8 cellular contexts compared by ENCODE assay signal in genomic region chr10:68955414-68955785, GRCh38. TPM values are rescaled to one million over a fixed set of nuclear protein-coding genes. Genes with fewer than 3 reads are reported as not detected.
DNase-seq lines count a peak whose midpoint lies in the region; ATAC-seq lines count a peak whose summit lies in the region.

No MANE protein-coding gene starts in this region.

- no peaks in the 10 kb centered on the region for H3K27me3 ChIP-seq in muscle layer of duodenum (ENCODE audit: low read depth, low read length)

- H3K4me1 Mint-ChIP-seq in central memory CD8-positive, alpha-beta T cell: peaks cover 35% of the 10 kb centered on the region

- H3K9me3 ChIP-seq in muscle layer of duodenum (ENCODE audit: control insufficient read depth in 1 of 2, low read length in 2 of 2): no peaks in the 10 kb centered on the region

- H3K4me3 Mint-ChIP-seq in central memory CD8-positive, alpha-beta T cell: peak overlapping the region; percentile 99

- no peaks in the 10 kb centered on the region for H3K27me3 Mint-ChIP-seq in central memory CD8-positive, alpha-beta T cell

- H3K36me3 Mint-ChIP-seq in central memory CD8-positive, alpha-beta T cell (ENCODE audit: insufficient read depth): peaks cover 29% of the 10 kb centered on the region

- peaks cover 0 to 25% of the 10 kb centered on the region in 2 donors for H3K4me1 ChIP-seq in muscle layer of duodenum (ENCODE audit: control insufficient read depth in 1 of 2, insufficient read depth in 2 of 2, low read length in 2 of 2)

- H3K27ac Mint-ChIP-seq in central memory CD8-positive, alpha-beta T cell (ENCODE audit: low read depth): peak overlapping the region; percentile 99

- no peaks in the 10 kb centered on the region for H3K9me3 Mint-ChIP-seq in central memory CD8-positive, alpha-beta T cell

- peak overlapping the region; percentile 93 for H3K27ac ChIP-seq in muscle layer of duodenum (ENCODE audit: low read length)

- peak; percentile 12 for ATAC-seq in GM21825 (IDR thresholded peaks at IDR 0.05; ENCODE audit: unreplicated experiment)
- peak; percentile 9 for ATAC-seq in central memory CD8-positive, alpha-beta T cell (replicated peaks; ENCODE audit: extremely low read depth, poor library complexity, severe bottlenecking)

- peak overlapping the region; percentile 82 to 90 for H3K4me3 ChIP-seq in muscle layer of duodenum (ENCODE audit: low read depth in 1 of 2, low read length in 2 of 2)

- DNase-seq in GDM1 (lab: John Stamatoyannopoulos, UW) (peak; percentile 26), NCI-H2227 treated with DMSO at 0.1 percent for 48 hours (lab: John Stamatoyannopoulos, UW) (peak; percentile 67), activated gamma-delta T cell (lab: John Stamatoyannopoulos, UW) (no peak), MV-4-11 (lab: John Stamatoyannopoulos, UW) (no peak), SK-N-DZ (ENCODE audit: low spot score) (no peak)
- DNase-seq in central memory CD8-positive, alpha-beta T cell (ENCODE audit: low spot score in 2 of 2): peak in 1 of 2 donors; percentile 14

- H3K36me3 ChIP-seq in muscle layer of duodenum (ENCODE audit: control insufficient read depth in 1 of 2, insufficient read depth in 2 of 2, low read length in 2 of 2): peaks cover 6 to 24% of the 10 kb centered on the region in 2 donors

RNA-seq across cellular contexts. Expression of gene DDX21, which starts 0.6 kb away (rescaled TPM):
- polyA plus RNA-seq in SK-N-DZ (2014; cell fraction: cytosol; rRNA removed): 108 and 112 TPM in 2 replicates
- 62.8 and 68.6 TPM in 2 replicates for polyA plus RNA-seq in SK-N-DZ (2014; cell fraction: nucleus; rRNA removed)

RNA-seq across cellular contexts. Expression of gene KIFBP, which starts 33.2 kb away (rescaled TPM):
- polyA plus RNA-seq in SK-N-DZ (2014; cell fraction: cytosol; rRNA removed): 35.0 and 39.4 TPM in 2 replicates
- polyA plus RNA-seq in SK-N-DZ (2014; cell fraction: nucleus; rRNA removed): 21.9 and 33.6 TPM in 2 replicates

RNA-seq across cellular contexts. Expression of gene DDX50, which starts 54.3 kb away (rescaled TPM):
- 92.9 and 93.9 TPM in 2 replicates for polyA plus RNA-seq in SK-N-DZ (2014; cell fraction: cytosol; rRNA removed)
- 33.0 and 52.1 TPM in 2 replicates for polyA plus RNA-seq in SK-N-DZ (2014; cell fraction: nucleus; rRNA removed)

Comparison
In these comparisons a context has a peak if more than half of its experiments do, and no peak if none do; other contexts are left out.
1. DNase-seq: peak in GDM1 (single experiment) and NCI-H2227 treated with DMSO at 0.1 percent for 48 hours (single experiment); none in activated gamma-delta T cell (single experiment), MV-4-11 (single experiment) and SK-N-DZ (single experiment).